28 cellular contexts compared by ENCODE assay signal in the genomic region with DNA sequence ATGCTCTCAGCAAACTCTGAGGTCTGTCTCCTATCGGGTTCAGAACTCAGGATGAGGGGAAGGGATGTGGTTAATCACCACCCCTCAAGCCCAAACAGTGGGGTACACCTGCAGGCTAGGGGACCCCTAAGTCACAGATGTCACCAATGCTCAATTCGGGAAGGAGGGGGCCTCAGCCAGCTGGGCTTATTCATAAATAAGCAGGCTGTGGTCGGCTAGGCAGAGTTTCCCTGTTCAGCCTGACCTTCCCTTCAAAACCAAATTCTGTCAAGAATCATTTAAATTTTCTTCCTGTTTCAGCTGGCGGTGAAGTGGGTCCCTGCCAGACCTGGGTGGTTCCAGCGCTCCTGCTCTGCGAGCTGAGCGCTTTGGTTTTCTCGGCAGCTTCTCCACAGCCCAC.
"Had no signal": no experiment of that assay in that cellular context is flagged by ENCODE, and none has a peak within 500 bp of the region (broad histone marks: within the 10 kb centered on the region; RNA-seq: fewer than 3 reads in every experiment).

No MANE protein-coding gene starts in this region.

- H3K4me3 ChIP-seq: body of pancreas, colonic mucosa, esophagus squamous epithelium, pancreas, prostate gland, sigmoid colon, stomach, tibial artery, upper lobe of right lung had no signal

- H3K9me3 ChIP-seq: body of pancreas, colonic mucosa, esophagus squamous epithelium, pancreas, prostate gland, sigmoid colon, stomach, tibial artery, upper lobe of right lung had no signal

- H3K27ac ChIP-seq: body of pancreas, colonic mucosa, epithelial cell of prostate, esophagus squamous epithelium, pancreas, prostate gland, sigmoid colon, stomach, tibial artery, upper lobe of right lung had no signal

- H3K27me3 ChIP-seq: body of pancreas, pancreas had no signal

- H3K4me1 ChIP-seq: body of pancreas, colonic mucosa, esophagus squamous epithelium, pancreas, prostate gland, sigmoid colon, stomach, tibial artery, upper lobe of right lung had no signal

- H3K36me3 ChIP-seq: colonic mucosa, esophagus squamous epithelium, pancreas, prostate gland, sigmoid colon, stomach, tibial artery, upper lobe of right lung had no signal

- ATAC-seq: activated T-cell treated with anti-CD3 and anti-CD28 coated beads, Interleukin-2, amount 50 U/mL, for 72 hours; body of pancreas; left ventricle myocardium superior; pancreas; stimulated activated effector memory CD8-positive, alpha-beta T cell treated with anti-CD3 and anti-CD28 coated beads, Interleukin-12 subunit alpha, Interleukin-12 subunit beta, amount 100 ng/mL, for 72 hours had no signal

- DNase-seq: activated CD4-positive, alpha-beta memory T cell treated with anti-CD3 and anti-CD28 coated beads for 36 hours; activated CD4-positive, alpha-beta T cell treated with anti-CD3 and anti-CD28 coated beads, Interleukin-2, amount 10 ng/mL, durations not matched to agents 24 days and 14 days; activated CD4-positive, CD25-positive, alpha-beta regulatory T cell treated with anti-CD3 and anti-CD28 coated beads, Interleukin-2, amount 50 U/mL, for 72 hours; activated naive CD4-positive, alpha-beta T cell treated with Interleukin-2 at 50 U/mL for 16 hours; activated T-cell treated with anti-CD3 and anti-CD28 coated beads for 4 hours; activated T-cell treated with anti-CD3 and anti-CD28 coated beads, Interleukin-2, amount 50 U/mL, for 72 hours; body of pancreas; cerebellar nuclear complex; colonic mucosa; effector CD8-positive, alpha-beta T cell; esophagus squamous epithelium; foreskin melanocyte; left ventricle myocardium superior; naive B cell; nephron progenitor cell; pancreas; retina; sigmoid colon; small intestine; stimulated activated CD4-positive, alpha-beta T cell treated with anti-CD3 and anti-CD28 coated beads, Interleukin-4, amount 100 ng/mL, for 24 hours; stomach; T-helper 2 cell; tibial artery; upper lobe of right lung had no signal

- FAIRE-seq: endometrium, pancreas, small intestine had no signal
